24 cellular contexts compared by ENCODE assay signal in the genomic region with DNA sequence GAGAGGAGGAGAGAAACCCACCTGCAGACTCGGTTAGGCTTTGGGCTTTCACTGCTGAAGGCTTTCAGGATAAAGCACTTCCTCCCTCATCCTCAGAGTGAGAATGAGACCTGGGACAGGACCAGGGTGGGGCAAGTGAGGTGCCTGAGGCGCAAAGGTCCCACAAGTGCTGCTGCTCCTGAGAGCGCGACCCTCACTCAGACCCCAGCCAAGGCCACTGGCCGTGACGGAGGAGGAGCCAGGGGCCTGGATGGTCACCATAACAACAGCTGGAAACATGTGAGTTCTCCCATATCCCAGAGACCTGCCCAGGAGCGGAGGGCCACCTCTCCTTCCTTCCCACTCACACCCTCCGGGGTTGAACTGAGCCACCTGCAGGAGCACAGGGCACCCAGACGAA. TPM values are rescaled to one million over a fixed set of nuclear protein-coding genes. Genes with fewer than 3 reads are reported as not detected.
DNase-seq lines count a peak whose midpoint lies in the region; ATAC-seq and TF ChIP-seq lines count a peak whose summit lies in the region.
"Had no signal": no experiment of that assay in that cellular context is flagged by ENCODE, and none has a peak within 500 bp of the region (broad histone marks: within the 10 kb centered on the region; RNA-seq: fewer than 3 reads in every experiment).

No MANE protein-coding gene starts in this region.

- no peaks in the 10 kb centered on the region for H3K9me3 Mint-ChIP-seq in activated CD4-positive, alpha-beta T cell treated with anti-CD3 and anti-CD28 coated beads, Interleukin-2, amount 10 ng/mL, durations not matched to agents 7 days and 5 days
- no peaks in the 10 kb centered on the region for H3K9me3 Mint-ChIP-seq in activated CD4-positive, alpha-beta T cell treated with anti-CD3 and anti-CD28 coated beads, Interleukin-2, amount 10 ng/mL, durations not matched to agents 24 days and 14 days
- no peaks in the 10 kb centered on the region for H3K9me3 Mint-ChIP-seq in activated T-helper 2 cell treated with anti-CD3 and anti-CD28 coated beads, Interferon-gamma antibody, Interleukin-2, Interleukin-4, amounts not matched to agents 10 μg/mL and 5 μg/mL and 100 μg/mL, durations not matched to agents 14 hours and 24 hours and 36 hours
- no peaks in the 10 kb centered on the region for H3K9me3 Mint-ChIP-seq in type B pancreatic cell
- H3K9me3 Mint-ChIP-seq: activated CD4-positive, alpha-beta memory T cell treated with anti-CD3 and anti-CD28 coated beads, Interleukin-2, amount 10 ng/mL, durations not matched to agents 7 days and 5 days; activated naive CD4-positive, alpha-beta T cell treated with anti-CD3 and anti-CD28 coated beads, Interleukin-2, amount 50 U/mL, for 24 hours; activated T-cell treated with anti-CD3 and anti-CD28 coated beads, Interleukin-2, amount 50 U/mL, for 24 hours; memory B cell; natural killer cell treated with Interleukin-12 subunit alpha and Interleukin-12 subunit beta and Interleukin-15 and Interleukin-18, amount 100 ng/mL, for 72 hours; stimulated activated naive CD8-positive, alpha-beta T cell treated with anti-CD3 and anti-CD28 coated beads, Interleukin-15, amount 100 ng/mL, for 72 hours; T-helper 1 cell treated with Interleukin-12 subunit alpha and Interleukin-12 subunit beta and Interleukin-4 antibody, amounts not matched to agents 30 μg/mL and 1 μg/mL, for 36 hours had no signal

- ATAC-seq in PC-3 (peak; percentile 9), foreskin keratinocyte (peak; percentile 16), HG03342 (IDR thresholded peaks at IDR 0.05; ENCODE audit: unreplicated experiment) (no peak)

- H3K9me3 ChIP-seq in PC-3 (ENCODE audit: low read length): no peaks in the 10 kb centered on the region
- H3K9me3 ChIP-seq in spleen: no peaks in the 10 kb centered on the region
- H3K9me3 ChIP-seq: SJSA1, transverse colon had no signal

- no peaks in the 10 kb centered on the region for H3K27me3 ChIP-seq in PC-3 (ENCODE audit: low read length)
- H3K27me3 ChIP-seq in foreskin keratinocyte: no peaks in the 10 kb centered on the region
- peaks cover 0 to 11% (median 0%) of the 10 kb centered on the region in 7 donors for H3K27me3 ChIP-seq in spleen (replicated peaks in 1 of 7)
- H3K27me3 ChIP-seq: SJSA1, transverse colon had no signal

- no peak for TF ChIP-seq CTCF in PC-3 (conservative IDR thresholded peaks at IDR 0.05; ENCODE audit: low read depth, low read length)
- TF ChIP-seq CTCF in foreskin keratinocyte (conservative IDR thresholded peaks at IDR 0.05): no peak
- TF ChIP-seq CTCF in spleen (IDR thresholded peaks at IDR 0.05 in 8 of 11, conservative IDR thresholded peaks at IDR 0.05 in 3 of 11): no peak
- TF ChIP-seq CTCF in type B pancreatic cell (conservative IDR thresholded peaks at IDR 0.05): no peak

- intact Hi-C loops in activated CD4-positive, alpha-beta T cell treated with anti-CD3 and anti-CD28 coated beads, Interleukin-2, amount 10 ng/mL, durations not matched to agents 24 days and 14 days (cut with micrococcal nuclease): no loop called here
- intact Hi-C loops in PC-3 (cut with micrococcal nuclease) (no loop called here), spleen (cut with DNase I; ENCODE audit: low total_unique reads) (no loop called here)
- intact Hi-C loops in activated T-helper 2 cell treated with anti-CD3 and anti-CD28 coated beads, Interferon-gamma antibody, Interleukin-2, Interleukin-4, amounts not matched to agents 10 μg/mL and 5 μg/mL and 100 μg/mL, durations not matched to agents 14 hours and 24 hours and 36 hours (cut with micrococcal nuclease): no loop called here

- H3K36me3 ChIP-seq in PC-3 (ENCODE audit: low read depth, low read length): no peaks in the 10 kb centered on the region
- peaks cover 0 to 9% (median 0%) of the 10 kb centered on the region in 6 donors for H3K36me3 ChIP-seq in spleen
- H3K36me3 ChIP-seq: transverse colon had no signal

- peak overlapping the region; percentile 48; the same call in 1 of the 2 replicates for H3K4me2 ChIP-seq in PC-3 (ENCODE audit: low read length)

- no TSS peak for BruUV-seq in PC-3 (replicated peaks; lab: Mats Ljungman, UMichigan)

- TF ChIP-seq POLR2A in spleen (IDR thresholded peaks at IDR 0.05): no peak

- H3K4me3 ChIP-seq in PC-3 (ENCODE audit: low read length): no peak overlapping the region
- H3K4me3 ChIP-seq in spleen: no peak overlapping the region
- H3K4me3 ChIP-seq: SJSA1, transverse colon had no signal

- H3K9ac ChIP-seq in PC-3 (ENCODE audit: low read length): no peak overlapping the region

- peak overlapping the region; percentile 72 for H3K27ac Mint-ChIP-seq in activated CD4-positive, alpha-beta T cell treated with anti-CD3 and anti-CD28 coated beads, Interleukin-2, amount 10 ng/mL, durations not matched to agents 7 days and 5 days
- no peak overlapping the region for H3K27ac Mint-ChIP-seq in activated CD4-positive, alpha-beta T cell treated with anti-CD3 and anti-CD28 coated beads, Interleukin-2, amount 10 ng/mL, durations not matched to agents 24 days and 14 days
- no peak overlapping the region for H3K27ac Mint-ChIP-seq in activated T-helper 2 cell treated with anti-CD3 and anti-CD28 coated beads, Interferon-gamma antibody, Interleukin-2, Interleukin-4, amounts not matched to agents 10 μg/mL and 5 μg/mL and 100 μg/mL, durations not matched to agents 14 hours and 24 hours and 36 hours
- no peak overlapping the region for H3K27ac Mint-ChIP-seq in type B pancreatic cell
- H3K27ac Mint-ChIP-seq: activated CD4-positive, alpha-beta memory T cell treated with anti-CD3 and anti-CD28 coated beads, Interleukin-2, amount 10 ng/mL, durations not matched to agents 7 days and 5 days; activated naive CD4-positive, alpha-beta T cell treated with anti-CD3 and anti-CD28 coated beads, Interleukin-2, amount 50 U/mL, for 24 hours; activated T-cell treated with anti-CD3 and anti-CD28 coated beads, Interleukin-2, amount 50 U/mL, for 24 hours; B cell; memory B cell; natural killer cell treated with Interleukin-12 subunit alpha and Interleukin-12 subunit beta and Interleukin-15 and Interleukin-18, amount 100 ng/mL, for 72 hours; progenitor cell of endocrine pancreas; stimulated activated naive CD8-positive, alpha-beta T cell treated with anti-CD3 and anti-CD28 coated beads, Interleukin-15, amount 100 ng/mL, for 72 hours; T-helper 1 cell treated with Interleukin-12 subunit alpha and Interleukin-12 subunit beta and Interleukin-4 antibody, amounts not matched to agents 30 μg/mL and 1 μg/mL, for 36 hours had no signal

- DNase-seq in activated CD4-positive, alpha-beta T cell treated with anti-CD3 and anti-CD28 coated beads, Interleukin-2, amount 10 ng/mL, durations not matched to agents 7 days and 5 days: no peak
- DNase-seq in activated CD4-positive, alpha-beta T cell treated with anti-CD3 and anti-CD28 coated beads, Interleukin-2, amount 10 ng/mL, durations not matched to agents 24 days and 14 days: no peak
- DNase-seq in PC-3: no peak
- no peak for DNase-seq in foreskin keratinocyte
- no peak for DNase-seq in spleen
- DNase-seq in activated T-helper 2 cell treated with anti-CD3 and anti-CD28 coated beads, Interferon-gamma antibody, Interleukin-2, Interleukin-4, amounts not matched to agents 10 μg/mL and 5 μg/mL and 100 μg/mL, durations not matched to agents 14 hours and 24 hours and 36 hours (ENCODE audit: low spot score): no peak
- DNase-seq in type B pancreatic cell (ENCODE audit: extremely low spot score, unreplicated experiment): no peak
- DNase-seq: 8988T, hippocampal formation, NCI-H1105 treated with DMSO at 0.1 percent for 48 hours, NCI-H526, WERI-Rb-1 had no signal

- H3K36me3 Mint-ChIP-seq in activated CD4-positive, alpha-beta T cell treated with anti-CD3 and anti-CD28 coated beads, Interleukin-2, amount 10 ng/mL, durations not matched to agents 7 days and 5 days (ENCODE audit: low read depth): no peaks in the 10 kb centered on the region
- H3K36me3 Mint-ChIP-seq in activated CD4-positive, alpha-beta T cell treated with anti-CD3 and anti-CD28 coated beads, Interleukin-2, amount 10 ng/mL, durations not matched to agents 24 days and 14 days (ENCODE audit: low read depth): no peaks in the 10 kb centered on the region
- H3K36me3 Mint-ChIP-seq in activated T-helper 2 cell treated with anti-CD3 and anti-CD28 coated beads, Interferon-gamma antibody, Interleukin-2, Interleukin-4, amounts not matched to agents 10 μg/mL and 5 μg/mL and 100 μg/mL, durations not matched to agents 14 hours and 24 hours and 36 hours (ENCODE audit: low read depth): no peaks in the 10 kb centered on the region
- H3K36me3 Mint-ChIP-seq in type B pancreatic cell: peaks cover 2% of the 10 kb centered on the region
- H3K36me3 Mint-ChIP-seq: activated naive CD4-positive, alpha-beta T cell treated with anti-CD3 and anti-CD28 coated beads, Interleukin-2, amount 50 U/mL, for 24 hours; memory B cell; natural killer cell treated with Interleukin-12 subunit alpha and Interleukin-12 subunit beta and Interleukin-15 and Interleukin-18, amount 100 ng/mL, for 72 hours had no signal

- POLR2A ChIA-PET in activated CD4-positive, alpha-beta T cell treated with anti-CD3 and anti-CD28 coated beads, Interleukin-2, amount 10 ng/mL, durations not matched to agents 7 days and 5 days (lab: Charles Lee): no interaction called here
- POLR2A ChIA-PET in PC-3 (lab: Charles Lee; ENCODE audit: unreplicated experiment): no interaction called here

- peak overlapping the region; percentile 40 for H3K4me3 Mint-ChIP-seq in activated CD4-positive, alpha-beta T cell treated with anti-CD3 and anti-CD28 coated beads, Interleukin-2, amount 10 ng/mL, durations not matched to agents 7 days and 5 days
- H3K4me3 Mint-ChIP-seq in activated CD4-positive, alpha-beta T cell treated with anti-CD3 and anti-CD28 coated beads, Interleukin-2, amount 10 ng/mL, durations not matched to agents 24 days and 14 days: no peak overlapping the region
- H3K4me3 Mint-ChIP-seq in activated T-helper 2 cell treated with anti-CD3 and anti-CD28 coated beads, Interferon-gamma antibody, Interleukin-2, Interleukin-4, amounts not matched to agents 10 μg/mL and 5 μg/mL and 100 μg/mL, durations not matched to agents 14 hours and 24 hours and 36 hours (ENCODE audit: low read depth): no peak overlapping the region
- H3K4me3 Mint-ChIP-seq in type B pancreatic cell: no peak overlapping the region
- H3K4me3 Mint-ChIP-seq: activated CD4-positive, alpha-beta memory T cell treated with anti-CD3 and anti-CD28 coated beads, Interleukin-2, amount 10 ng/mL, durations not matched to agents 7 days and 5 days; activated naive CD4-positive, alpha-beta T cell treated with anti-CD3 and anti-CD28 coated beads, Interleukin-2, amount 50 U/mL, for 24 hours; activated T-cell treated with anti-CD3 and anti-CD28 coated beads, Interleukin-2, amount 50 U/mL, for 24 hours; B cell; memory B cell; natural killer cell treated with Interleukin-12 subunit alpha and Interleukin-12 subunit beta and Interleukin-15 and Interleukin-18, amount 100 ng/mL, for 72 hours; stimulated activated naive CD8-positive, alpha-beta T cell treated with anti-CD3 and anti-CD28 coated beads, Interleukin-15, amount 100 ng/mL, for 72 hours; T-helper 1 cell treated with Interleukin-12 subunit alpha and Interleukin-12 subunit beta and Interleukin-4 antibody, amounts not matched to agents 30 μg/mL and 1 μg/mL, for 36 hours had no signal

- peaks cover 15% of the 10 kb centered on the region for H3K27me3 Mint-ChIP-seq in activated CD4-positive, alpha-beta T cell treated with anti-CD3 and anti-CD28 coated beads, Interleukin-2, amount 10 ng/mL, durations not matched to agents 7 days and 5 days
- peaks cover 4% of the 10 kb centered on the region for H3K27me3 Mint-ChIP-seq in activated CD4-positive, alpha-beta T cell treated with anti-CD3 and anti-CD28 coated beads, Interleukin-2, amount 10 ng/mL, durations not matched to agents 24 days and 14 days
- H3K27me3 Mint-ChIP-seq in activated T-helper 2 cell treated with anti-CD3 and anti-CD28 coated beads, Interferon-gamma antibody, Interleukin-2, Interleukin-4, amounts not matched to agents 10 μg/mL and 5 μg/mL and 100 μg/mL, durations not matched to agents 14 hours and 24 hours and 36 hours (ENCODE audit: low read depth): peaks cover 5% of the 10 kb centered on the region
- H3K27me3 Mint-ChIP-seq in type B pancreatic cell: no peaks in the 10 kb centered on the region
- H3K27me3 Mint-ChIP-seq: activated T-cell treated with anti-CD3 and anti-CD28 coated beads, Interleukin-2, amount 50 U/mL, for 24 hours; progenitor cell of endocrine pancreas had no signal

- no peaks in the 10 kb centered on the region for H3K79me2 ChIP-seq in PC-3 (ENCODE audit: low read length)

- H3K9me2 ChIP-seq in PC-3 (replicated peaks; ENCODE audit: low read length): no peaks in the 10 kb centered on the region

- 74 to 93% (median 81%) methylated on average over 7 to 9 of the region's 9 CpGs for WGBS in spleen, 5 donors

- H3K4me1 ChIP-seq in PC-3 (ENCODE audit: insufficient read depth, low read length): peaks cover 18% of the 10 kb centered on the region
- peaks cover 4% of the 10 kb centered on the region for H3K4me1 ChIP-seq in foreskin keratinocyte
- peaks cover 0 to 41% (median 13%) of the 10 kb centered on the region in 6 donors for H3K4me1 ChIP-seq in spleen

- CTCF ChIA-PET in activated CD4-positive, alpha-beta T cell treated with anti-CD3 and anti-CD28 coated beads, Interleukin-2, amount 10 ng/mL, durations not matched to agents 7 days and 5 days (lab: Charles Lee): interaction anchor here (1.1 to 1.5 kb wide), 2 partner anchors 9 to 11 kb away, joined by 4 to 5 read pairs; no protein-coding TSS in a partner anchor
- CTCF ChIA-PET in PC-3 (lab: Charles Lee): interaction anchor here (0.5 kb wide), 1 partner anchor 98 kb away, joined by 6 read pairs; no protein-coding TSS in a partner anchor

- no peaks in the 10 kb centered on the region for H4K20me1 ChIP-seq in PC-3 (ENCODE audit: low read length)

- H3K4me1 Mint-ChIP-seq in activated CD4-positive, alpha-beta T cell treated with anti-CD3 and anti-CD28 coated beads, Interleukin-2, amount 10 ng/mL, durations not matched to agents 7 days and 5 days: peaks cover 31% of the 10 kb centered on the region
- H3K4me1 Mint-ChIP-seq in activated CD4-positive, alpha-beta T cell treated with anti-CD3 and anti-CD28 coated beads, Interleukin-2, amount 10 ng/mL, durations not matched to agents 24 days and 14 days: peaks cover 6% of the 10 kb centered on the region
- H3K4me1 Mint-ChIP-seq in activated T-helper 2 cell treated with anti-CD3 and anti-CD28 coated beads, Interferon-gamma antibody, Interleukin-2, Interleukin-4, amounts not matched to agents 10 μg/mL and 5 μg/mL and 100 μg/mL, durations not matched to agents 14 hours and 24 hours and 36 hours (ENCODE audit: low read depth): peaks cover 6% of the 10 kb centered on the region
- peaks cover 5% of the 10 kb centered on the region for H3K4me1 Mint-ChIP-seq in type B pancreatic cell (ENCODE audit: unreplicated experiment)
- H3K4me1 Mint-ChIP-seq: activated naive CD4-positive, alpha-beta T cell treated with anti-CD3 and anti-CD28 coated beads, Interleukin-2, amount 50 U/mL, for 24 hours had no signal

- H3K27ac ChIP-seq in PC-3 (ENCODE audit: low read length) (peak overlapping the region; percentile 15; the same call in 1 of the 2 replicates), foreskin keratinocyte (no peak overlapping the region), spleen (peak overlapping the region in 5 of 8 donors; percentile 44 to 67 (median 58))
- H3K27ac ChIP-seq: SJSA1, transverse colon, WERI-Rb-1 had no signal

- no peak overlapping the region for H2AFZ ChIP-seq in PC-3 (ENCODE audit: low read length)

- H3F3A ChIP-seq in PC-3 (ENCODE audit: low read length, unreplicated experiment): no peaks in the 10 kb centered on the region

RNA-seq across cellular contexts. Expression of a gene that starts 46.9 kb away (rescaled TPM):
- 10 to 100 TPM; 84.5 to 86.9 TPM for total RNA-seq in activated CD4-positive, alpha-beta T cell treated with anti-CD3 and anti-CD28 coated beads, Interleukin-2, amount 10 ng/mL, durations not matched to agents 7 days and 5 days
- 59.7 and 67.5 TPM in 2 replicates for total RNA-seq in activated CD4-positive, alpha-beta T cell treated with anti-CD3 and anti-CD28 coated beads, Interleukin-2, amount 10 ng/mL, durations not matched to agents 24 days and 14 days
- total RNA-seq in PC-3 (2014; rRNA removed) (71.9 and 78.5 TPM in 2 replicates), foreskin keratinocyte (54.8 and 56.9 TPM in 2 replicates), spleen (100 to 1,000 TPM in 6 of 7 donors, 10 to 100 TPM in 1; 98.0 to 179 (median 106) TPM), type B pancreatic cell (ENCODE audit: low replicate concordance) (98.6 and 127 TPM in 2 replicates)
- polyA plus RNA-seq in foreskin keratinocyte (34.1 and 37.0 TPM in 2 replicates), spleen (10 to 100 TPM; 41.8 to 53.1 (median 51.4) TPM)
- 72.9 and 73.6 TPM in 2 replicates for total RNA-seq in activated T-helper 2 cell treated with anti-CD3 and anti-CD28 coated beads, Interferon-gamma antibody, Interleukin-2, Interleukin-4, amounts not matched to agents 10 μg/mL and 5 μg/mL and 100 μg/mL, durations not matched to agents 14 hours and 24 hours and 36 hours
